Comparison of ENCODE assay signal across 8 cellular contexts in the genomic region with DNA sequence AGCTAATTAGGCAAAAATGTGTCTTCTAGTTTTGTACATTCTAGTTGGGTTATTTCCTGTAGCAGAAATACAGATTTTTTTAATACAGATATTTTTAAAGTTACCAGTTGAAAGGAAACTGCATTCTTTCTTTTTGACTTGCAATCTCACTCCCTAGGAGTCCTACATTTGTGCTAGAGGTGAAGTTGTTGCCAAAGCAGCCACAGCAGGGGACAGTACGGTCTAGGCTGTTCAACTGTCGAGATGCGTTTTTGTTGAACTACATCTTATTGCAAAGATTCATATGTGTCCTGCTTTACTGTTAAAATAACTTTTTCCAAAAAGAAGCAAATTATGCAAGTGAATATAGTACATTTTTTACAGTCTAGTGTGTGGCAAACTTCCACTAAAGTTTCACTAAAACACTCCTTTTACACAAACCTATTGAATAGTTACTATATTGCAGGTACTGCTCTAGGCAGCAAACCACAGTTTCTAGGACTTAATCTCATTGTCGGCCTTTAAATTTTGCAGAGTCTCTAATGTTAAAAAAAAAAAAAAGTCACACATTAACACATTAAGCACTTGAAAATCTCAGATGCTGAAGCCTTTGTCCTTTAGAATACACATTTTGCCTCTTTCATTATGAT. TPM values are rescaled to one million over a fixed set of nuclear protein-coding genes. Genes with fewer than 3 reads are reported as not detected.
DNase-seq lines count a peak whose midpoint lies in the region; ATAC-seq, FAIRE-seq and TF ChIP-seq lines count a peak whose summit lies in the region.
"Had no signal": no experiment of that assay in that cellular context is flagged by ENCODE, and none has a peak within 500 bp of the region (broad histone marks: within the 10 kb centered on the region; RNA-seq: fewer than 3 reads in every experiment).

No MANE protein-coding gene starts in this region.

- intact Hi-C loops in PC-3 (cut with micrococcal nuclease) = no loop called here

- H3K4me3 ChIP-seq in choroid plexus epithelial cell (ENCODE audit: low read depth, low read length) (no peak overlapping the region), PC-3 (ENCODE audit: low read length) (no peak overlapping the region)

- H3K27me3 ChIP-seq in PC-3 (ENCODE audit: low read length) = no peaks in the 10 kb centered on the region

- H3K9ac ChIP-seq in PC-3 (ENCODE audit: low read length) = no peak overlapping the region

- TF ChIP-seq CTCF in choroid plexus epithelial cell (conservative IDR thresholded peaks at IDR 0.05; ENCODE audit: low read depth, low read length) (no peak), PC-3 (conservative IDR thresholded peaks at IDR 0.05; ENCODE audit: low read depth, low read length) (no peak)

- no peak overlapping the region for H2AFZ ChIP-seq in PC-3 (ENCODE audit: low read length)

- H3F3A ChIP-seq in PC-3 (ENCODE audit: low read length, unreplicated experiment) = no peaks in the 10 kb centered on the region

- H3K4me1 ChIP-seq in PC-3 (ENCODE audit: insufficient read depth, low read length) = peaks cover 8% of the 10 kb centered on the region

- no TSS peak for BruUV-seq in PC-3 (replicated peaks; lab: Mats Ljungman, UMichigan)

- no peak overlapping the region for H3K27ac ChIP-seq in PC-3 (ENCODE audit: low read length)

- no peaks in the 10 kb centered on the region for H3K79me2 ChIP-seq in PC-3 (ENCODE audit: low read length)

- CTCF ChIA-PET in PC-3 (lab: Charles Lee) = no interaction called here

- peak; percentile 42 for ATAC-seq in GM21786 (IDR thresholded peaks at IDR 0.05; ENCODE audit: unreplicated experiment)
- peak; percentile 35 for ATAC-seq in HG03469 (IDR thresholded peaks at IDR 0.05; ENCODE audit: unreplicated experiment)
- no peak for ATAC-seq in PC-3

- POLR2A ChIA-PET in PC-3 (lab: Charles Lee; ENCODE audit: unreplicated experiment) = interaction anchor here (0.6 kb wide), 1 partner anchor 337 kb away, joined by 3 read pairs; no protein-coding TSS in a partner anchor

- H3K36me3 ChIP-seq in PC-3 (ENCODE audit: low read depth, low read length) = no peaks in the 10 kb centered on the region

- no peaks in the 10 kb centered on the region for H3K9me2 ChIP-seq in PC-3 (replicated peaks; ENCODE audit: low read length)

- no peak for DNase-seq in GM19239 (ENCODE audit: insufficient read length, low spot score)
- peak; percentile 92 for DNase-seq in choroid plexus epithelial cell (ENCODE audit: low read depth)
- no peak for DNase-seq in PC-3
- no peak for DNase-seq in cerebellum (ENCODE audit: low spot score)
- DNase-seq in activated CD4-positive, CD25-positive, alpha-beta regulatory T cell treated with anti-CD3 and anti-CD28 coated beads, Interleukin-2, amount 50 U/mL, for 72 hours = no peak
- DNase-seq: NCI-H187 treated with DMSO at 0.1 percent for 48 hours had no signal

- H3K9me3 ChIP-seq in PC-3 (ENCODE audit: low read length) = 0 out of 2 replicates have a peak, but pooled peaks cover 5% of the 10 kb centered on the region

- no peaks in the 10 kb centered on the region for H4K20me1 ChIP-seq in PC-3 (ENCODE audit: low read length)

- H3K4me2 ChIP-seq in PC-3 (ENCODE audit: low read length) = no peak overlapping the region

- FAIRE-seq in GM19239 (lab: Jason Lieb, UNC) = peak; percentile 70

RNA-seq across cellular contexts. Expression of a gene that starts 30.2 kb away (rescaled TPM):
- total RNA-seq in PC-3 (2014; rRNA removed) (7.5 and 11.0 TPM in 2 replicates), cerebellum (39.0 TPM)

RNA-seq across cellular contexts. Expression of a gene that starts 34.6 kb away (rescaled TPM):
- total RNA-seq in PC-3 (2014; rRNA removed) (12.7 and 23.8 TPM in 2 replicates), cerebellum (11.1 TPM)
